ENCODE assay signal across 1 cellular context in genomic region chr4:102826105-102826889, GRCh38.
TF ChIP-seq lines count a peak whose summit lies in the region.

No MANE protein-coding gene starts in this region.

TF ChIP-seq in endothelial cell of umbilical vein, 7 proteins besides CTCF, POLR2A, EP300 and RAD21 (continued from another document):
- TF ChIP-seq MAX (IDR thresholded peaks at IDR 0.05; ENCODE audit: insufficient read depth, insufficient read length) (no peak), EZH2 (IDR thresholded peaks at IDR 0.05; ENCODE audit: borderline replicate concordance, low read depth, low read length, severe bottlenecking) (no peak), FOS (IDR thresholded peaks at IDR 0.05; ENCODE audit: borderline replicate concordance, insufficient read depth, low read length) (no peak), JUN (IDR thresholded peaks at IDR 0.05; ENCODE audit: borderline replicate concordance, insufficient read depth, insufficient read length, low read depth) (no peak)
